In the genomic region with DNA sequence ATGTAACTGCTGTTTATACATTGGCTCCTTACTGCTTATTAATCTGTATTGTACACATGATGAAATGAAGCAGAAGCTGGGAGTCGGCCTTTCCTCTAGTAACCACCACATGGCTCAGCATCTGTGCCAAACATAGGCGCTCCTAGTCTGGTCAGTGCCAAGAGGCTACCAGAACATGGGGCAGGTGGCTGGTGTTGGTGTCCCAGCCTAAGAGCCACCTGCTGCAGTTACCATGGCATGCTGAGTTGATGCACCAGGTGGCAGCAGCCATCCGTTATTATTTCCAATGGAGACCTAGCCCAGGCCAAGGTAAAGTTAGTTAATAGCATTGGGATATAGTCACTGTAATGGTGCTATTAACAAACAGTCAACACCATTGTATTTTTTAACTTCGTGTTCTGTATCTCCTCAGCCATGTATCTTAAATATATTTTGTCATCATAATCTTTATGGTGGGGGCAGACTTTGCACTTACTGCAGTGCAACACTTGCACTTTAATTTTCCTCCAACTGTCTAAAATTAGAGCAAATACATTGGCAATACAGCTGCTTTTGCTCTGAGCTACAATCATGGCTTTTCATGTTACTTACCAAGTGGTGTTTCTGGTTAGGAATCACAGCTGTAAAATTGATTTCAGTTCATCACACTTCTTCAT, we compare ENCODE assay signal across 8 cellular contexts. TPM values are rescaled to one million over a fixed set of nuclear protein-coding genes. Genes with fewer than 3 reads are reported as not detected.
DNase-seq lines count a peak whose midpoint lies in the region; ATAC-seq and TF ChIP-seq lines count a peak whose summit lies in the region.

No MANE protein-coding gene starts in this region.

- no peaks in the 10 kb centered on the region for H3K9me3 Mint-ChIP-seq in stimulated activated effector memory CD8-positive, alpha-beta T cell treated with anti-CD3 and anti-CD28 coated beads, Interleukin-12 subunit alpha, Interleukin-12 subunit beta, amount 100 ng/mL, for 72 hours

- no peaks in the 10 kb centered on the region for H3K27me3 ChIP-seq in ascending aorta

- peaks cover 99% of the 10 kb centered on the region for H3K36me3 Mint-ChIP-seq in stimulated activated effector memory CD8-positive, alpha-beta T cell treated with anti-CD3 and anti-CD28 coated beads, Interleukin-12 subunit alpha, Interleukin-12 subunit beta, amount 100 ng/mL, for 72 hours

- peak in 2 of 3 experiments; percentile 12 to 61 for TF ChIP-seq CTCF in ascending aorta (IDR thresholded peaks at IDR 0.05)

- no peaks in the 10 kb centered on the region for H3K9me3 ChIP-seq in ascending aorta

- H3K4me3 ChIP-seq in ascending aorta: no peak overlapping the region

- H3K27ac ChIP-seq in ascending aorta: no peak overlapping the region

- H3K4me3 Mint-ChIP-seq in stimulated activated effector memory CD8-positive, alpha-beta T cell treated with anti-CD3 and anti-CD28 coated beads, Interleukin-12 subunit alpha, Interleukin-12 subunit beta, amount 100 ng/mL, for 72 hours: no peak overlapping the region

- H3K4me1 ChIP-seq in ascending aorta: no peaks in the 10 kb centered on the region

- H3K27ac Mint-ChIP-seq in stimulated activated effector memory CD8-positive, alpha-beta T cell treated with anti-CD3 and anti-CD28 coated beads, Interleukin-12 subunit alpha, Interleukin-12 subunit beta, amount 100 ng/mL, for 72 hours: peak overlapping the region; percentile 67

- peak; percentile 62 for ATAC-seq in HG03064 (IDR thresholded peaks at IDR 0.05; ENCODE audit: low read depth, unreplicated experiment)
- peak; percentile 58 for ATAC-seq in stimulated activated effector memory CD8-positive, alpha-beta T cell treated with anti-CD3 and anti-CD28 coated beads, Interleukin-12 subunit alpha, Interleukin-12 subunit beta, amount 100 ng/mL, for 72 hours
- ATAC-seq in GM18870 (IDR thresholded peaks at IDR 0.05; ENCODE audit: unreplicated experiment): no peak
- ATAC-seq in HG02571 (IDR thresholded peaks at IDR 0.05; ENCODE audit: unreplicated experiment): no peak

- DNase-seq in ELF-1 (ENCODE audit: low read depth, low spot score) (peak; percentile 52), NCI-H526 (lab: John Stamatoyannopoulos, UW) (peak; percentile 38 to 84), ascending aorta (ENCODE audit: low spot score in 2 of 2) (no peak), iPS DF 4.7 (ENCODE audit: extremely low read depth, low spot score) (peak; percentile 14)
- no peak for DNase-seq in stimulated activated effector memory CD8-positive, alpha-beta T cell treated with anti-CD3 and anti-CD28 coated beads, Interleukin-12 subunit alpha, Interleukin-12 subunit beta, amount 100 ng/mL, for 72 hours (ENCODE audit: low spot score in 2 of 2)

- no peaks in the 10 kb centered on the region for H3K4me1 Mint-ChIP-seq in stimulated activated effector memory CD8-positive, alpha-beta T cell treated with anti-CD3 and anti-CD28 coated beads, Interleukin-12 subunit alpha, Interleukin-12 subunit beta, amount 100 ng/mL, for 72 hours

- intact Hi-C loops in ascending aorta (cut with DNase I): loop anchor here (10.0 kb wide), 1 partner anchor 523 kb away; no protein-coding TSS in a partner anchor

- peaks cover 68 to 96% of the 10 kb centered on the region in 2 donors for H3K36me3 ChIP-seq in ascending aorta

RNA-seq across cellular contexts. Expression of gene HBP1, which starts 33.1 kb away (rescaled TPM):
- total RNA-seq in ascending aorta: 62.2 TPM

Comparison
In these comparisons a context has a peak if more than half of its experiments do, and no peak if none do; other contexts are left out.
1. DNase-seq: peak in ELF-1 (single experiment), NCI-H526 (2 of 2) and iPS DF 4.7 (single experiment); none in ascending aorta (0 of 2) and stimulated activated effector memory CD8-positive, alpha-beta T cell treated with anti-CD3 and anti-CD28 coated beads, Interleukin-12 subunit alpha, Interleukin-12 subunit beta, amount 100 ng/mL, for 72 hours (0 of 2).
2. ATAC-seq: peak in HG03064 (single experiment) and stimulated activated effector memory CD8-positive, alpha-beta T cell treated with anti-CD3 and anti-CD28 coated beads, Interleukin-12 subunit alpha, Interleukin-12 subunit beta, amount 100 ng/mL, for 72 hours (single experiment); none in GM18870 (single experiment) and HG02571 (single experiment).